In genomic region chr9:129328357-129329103, GRCh38 we compare ENCODE assay signal across 1 cellular context.
TF ChIP-seq lines count a peak whose summit lies in the region.

No MANE protein-coding gene starts in this region.

TF ChIP-seq in SK-N-SH, 30 proteins besides CTCF, POLR2A, EP300 and RAD21 (continued from another document):
- TF ChIP-seq TCF12 (IDR thresholded peaks at IDR 0.05) = no peak
- no peak for TF ChIP-seq FOXJ3 (CRISPR knock-in tag; IDR thresholded peaks at IDR 0.05)
- TF ChIP-seq RCOR1 (IDR thresholded peaks at IDR 0.05; ENCODE audit: low read length) = no peak
- TF ChIP-seq, protein P1, sequence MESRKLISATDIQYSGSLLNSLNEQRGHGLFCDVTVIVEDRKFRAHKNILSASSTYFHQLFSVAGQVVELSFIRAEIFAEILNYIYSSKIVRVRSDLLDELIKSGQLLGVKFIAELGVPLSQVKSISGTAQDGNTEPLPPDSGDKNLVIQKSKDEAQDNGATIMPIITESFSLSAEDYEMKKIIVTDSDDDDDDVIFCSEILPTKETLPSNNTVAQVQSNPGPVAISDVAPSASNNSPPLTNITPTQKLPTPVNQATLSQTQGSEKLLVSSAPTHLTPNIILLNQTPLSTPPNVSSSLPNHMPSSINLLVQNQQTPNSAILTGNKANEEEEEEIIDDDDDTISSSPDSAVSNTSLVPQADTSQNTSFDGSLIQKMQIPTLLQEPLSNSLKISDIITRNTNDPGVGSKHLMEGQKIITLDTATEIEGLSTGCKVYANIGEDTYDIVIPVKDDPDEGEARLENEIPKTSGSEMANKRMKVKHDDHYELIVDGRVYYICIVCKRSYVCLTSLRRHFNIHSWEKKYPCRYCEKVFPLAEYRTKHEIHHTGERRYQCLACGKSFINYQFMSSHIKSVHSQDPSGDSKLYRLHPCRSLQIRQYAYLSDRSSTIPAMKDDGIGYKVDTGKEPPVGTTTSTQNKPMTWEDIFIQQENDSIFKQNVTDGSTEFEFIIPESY (IDR thresholded peaks at IDR 0.05; ENCODE audit: borderline replicate concordance, low read depth) = no peak
- TF ChIP-seq FOSL2 (IDR thresholded peaks at IDR 0.05; ENCODE audit: borderline replicate concordance, low read depth) = no peak
- TF ChIP-seq GATA2 (CRISPR knock-in tag; IDR thresholded peaks at IDR 0.05) = no peak
- TF ChIP-seq RFX5 (IDR thresholded peaks at IDR 0.05; ENCODE audit: low read length) = no peak
- TF ChIP-seq, protein P2, sequence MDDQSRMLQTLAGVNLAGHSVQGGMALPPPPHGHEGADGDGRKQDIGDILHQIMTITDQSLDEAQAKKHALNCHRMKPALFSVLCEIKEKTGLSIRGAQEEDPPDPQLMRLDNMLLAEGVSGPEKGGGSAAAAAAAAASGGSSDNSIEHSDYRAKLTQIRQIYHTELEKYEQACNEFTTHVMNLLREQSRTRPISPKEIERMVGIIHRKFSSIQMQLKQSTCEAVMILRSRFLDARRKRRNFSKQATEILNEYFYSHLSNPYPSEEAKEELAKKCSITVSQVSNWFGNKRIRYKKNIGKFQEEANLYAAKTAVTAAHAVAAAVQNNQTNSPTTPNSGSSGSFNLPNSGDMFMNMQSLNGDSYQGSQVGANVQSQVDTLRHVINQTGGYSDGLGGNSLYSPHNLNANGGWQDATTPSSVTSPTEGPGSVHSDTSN (IDR thresholded peaks at IDR 0.05) = no peak
- TF ChIP-seq NFIC (IDR thresholded peaks at IDR 0.05; ENCODE audit: borderline replicate concordance) = no peak
- no peak for TF ChIP-seq JUND (IDR thresholded peaks at IDR 0.05)
- no peak for TF ChIP-seq FOXM1 (IDR thresholded peaks at IDR 0.05; ENCODE audit: low read depth)
- no peak for TF ChIP-seq NRF1 (IDR thresholded peaks at IDR 0.05; ENCODE audit: low read depth, low read length)
- no peak for TF ChIP-seq TAF1 (IDR thresholded peaks at IDR 0.05; ENCODE audit: borderline replicate concordance, low read depth, low read length)
TF ChIP-seq in SK-N-SH: peak in this region for 0.
